Comparison of ENCODE assay signal across 8 cellular contexts in the genomic region with DNA sequence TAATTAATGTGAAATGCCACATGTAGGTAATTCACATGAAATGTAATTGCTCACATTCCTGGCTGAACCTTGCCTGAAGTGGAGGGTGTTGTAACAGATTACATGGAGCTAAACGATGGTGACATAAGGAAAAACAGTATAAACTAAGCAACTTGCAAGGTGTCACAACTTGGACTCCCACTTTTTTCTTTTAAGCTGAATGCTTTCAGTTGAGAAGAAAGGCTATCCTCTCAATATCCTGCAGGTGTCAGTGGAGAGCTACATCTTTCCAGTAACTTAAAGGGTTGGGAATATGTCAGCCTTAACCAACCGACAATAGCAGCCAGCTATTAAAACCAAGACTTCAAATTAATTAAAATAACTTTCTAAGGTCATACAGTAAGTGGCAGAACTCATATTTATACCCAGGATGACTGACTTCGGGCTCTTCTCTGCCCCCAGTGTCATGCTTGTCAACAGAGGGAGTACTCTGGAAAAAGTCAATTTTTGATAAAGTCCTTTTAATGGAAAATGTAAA. TPM values are rescaled to one million over a fixed set of nuclear protein-coding genes. Genes with fewer than 3 reads are reported as not detected.
DNase-seq lines count a peak whose midpoint lies in the region; ATAC-seq, FAIRE-seq and TF ChIP-seq lines count a peak whose summit lies in the region.

No MANE protein-coding gene starts in this region.

- H3K4me3 ChIP-seq in GM12875 (ENCODE audit: low read depth, low read length): no peak overlapping the region

- no peaks in the 10 kb centered on the region for H3K9me3 Mint-ChIP-seq in MCF 10A (ENCODE audit: unreplicated experiment)

- no TSS peak for BruUV-seq in MCF 10A (replicated peaks; lab: Mats Ljungman, UMichigan)

- FAIRE-seq in islet of Langerhans (lab: Jason Lieb, UNC): peak; percentile 98

- no peaks in the 10 kb centered on the region for H3K4me1 Mint-ChIP-seq in MCF 10A (ENCODE audit: insufficient read depth, unreplicated experiment)

- CTCF ChIA-PET in MCF 10A (lab: Yijun Ruan, JAX): interaction anchor here (0.5 to 12.0 kb wide), 64 partner anchors 8 to 902 kb away, joined by 3 to 266 read pairs (median 4); a partner anchor contains a TSS

- no peaks in the 10 kb centered on the region for H3K27me3 Mint-ChIP-seq in MCF 10A (ENCODE audit: insufficient read depth, unreplicated experiment)

- peak; percentile 53 for ATAC-seq in HG03469 (IDR thresholded peaks at IDR 0.05; ENCODE audit: unreplicated experiment)
- peak; percentile 51 for ATAC-seq in stimulated activated naive CD8-positive, alpha-beta T cell treated with anti-CD3 and anti-CD28 coated beads, Interleukin-15, Interleukin-2, amounts not matched to agents 100 U/mL and 50 U/mL, for 24 hours
- no peak for ATAC-seq in HG03439 (IDR thresholded peaks at IDR 0.05; ENCODE audit: unreplicated experiment)

- DNase-seq in AML-193 (lab: John Stamatoyannopoulos, UW) (peak; percentile 61 to 73), NCI-H82 treated with DMSO at 0.1 percent for 48 hours (lab: John Stamatoyannopoulos, UW; ENCODE audit: unreplicated experiment) (peak; percentile 6), MCF 10A (ENCODE audit: unreplicated experiment) (peak; percentile 83)
- no peak for DNase-seq in stimulated activated naive CD8-positive, alpha-beta T cell treated with anti-CD3 and anti-CD28 coated beads, Interleukin-15, Interleukin-2, amounts not matched to agents 100 U/mL and 50 U/mL, for 24 hours

- peaks cover 85% of the 10 kb centered on the region for H3K36me3 Mint-ChIP-seq in MCF 10A (ENCODE audit: insufficient read depth, unreplicated experiment)

- H3K4me3 Mint-ChIP-seq in MCF 10A (ENCODE audit: unreplicated experiment): no peak overlapping the region

- no peak overlapping the region for H3K27ac Mint-ChIP-seq in MCF 10A (ENCODE audit: low read depth, unreplicated experiment)

- POLR2A ChIA-PET in MCF 10A (lab: Yijun Ruan, JAX): interaction anchor here (0.6 to 2.7 kb wide), 16 partner anchors 15 to 602 kb away, joined by 3 to 21 read pairs (median 4); a partner anchor contains a TSS

- intact Hi-C loops in MCF 10A (cut with micrococcal nuclease): loop anchor here (1.0 to 5.0 kb wide), 5 partner anchors 356 to 601 kb away; a partner anchor contains a TSS

- peak; percentile 60; the same call in 1 of the 2 replicates for TF ChIP-seq CTCF in GM12875 (IDR thresholded peaks at IDR 0.05; ENCODE audit: borderline replicate concordance, insufficient read depth, low read depth, low read length)
- TF ChIP-seq CTCF in MCF 10A (IDR thresholded peaks at IDR 0.05; ENCODE audit: unreplicated experiment): peak; percentile 68

RNA-seq across cellular contexts. Expression of a gene that starts 33.7 kb away (rescaled TPM):
- total RNA-seq in MCF 10A (2022): 44.9 and 56.9 TPM in 2 replicates
